ENCODE assay signal across 8 cellular contexts in the genomic region with DNA sequence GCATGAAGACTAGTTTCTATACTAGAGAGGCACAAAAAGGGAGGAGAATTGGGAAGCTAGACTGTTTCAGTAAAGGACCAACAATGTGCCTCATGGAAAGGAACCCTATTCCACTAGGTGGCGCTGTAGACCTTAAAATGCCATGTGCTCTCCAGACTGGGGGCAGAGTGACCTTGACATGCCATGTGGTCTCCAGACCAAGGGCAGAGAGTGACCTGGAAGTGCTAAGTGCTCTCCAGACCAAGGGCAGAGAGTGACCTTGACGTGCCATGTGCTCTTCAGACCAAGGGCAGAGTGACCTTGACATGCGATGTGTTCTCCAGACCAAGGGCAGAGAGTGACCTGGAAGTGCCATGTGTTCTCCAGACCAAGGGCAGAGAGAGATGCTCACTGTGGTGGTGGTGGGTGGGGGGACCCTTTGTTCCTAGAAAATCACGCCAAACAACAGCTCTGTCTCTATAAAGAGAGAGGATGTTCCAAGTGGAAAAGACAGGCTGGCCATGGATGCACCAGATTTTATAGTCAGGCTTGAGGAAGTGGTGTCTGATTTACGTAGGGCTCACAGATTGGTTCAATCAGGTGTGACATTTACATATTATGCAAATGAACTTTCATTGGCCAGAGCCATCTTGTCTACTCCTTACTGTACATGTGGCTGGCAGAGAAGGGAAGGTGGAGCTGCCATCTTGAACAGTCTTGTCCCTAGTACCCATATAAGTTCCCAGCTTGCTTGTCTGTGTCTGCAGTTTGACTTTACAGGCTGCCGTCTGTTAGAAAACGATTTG.
DNase-seq lines count a peak whose midpoint lies in the region; ATAC-seq and TF ChIP-seq lines count a peak whose summit lies in the region.

No MANE protein-coding gene starts in this region.

- no peaks in the 10 kb centered on the region for H3K27me3 ChIP-seq in left lung

- H3K27ac ChIP-seq in VCaP (no peak overlapping the region), left lung (no peak overlapping the region)

- ATAC-seq in GM19023 (IDR thresholded peaks at IDR 0.05; ENCODE audit: unreplicated experiment) (peak; percentile 69), left lung (peak; percentile 55)

- intact Hi-C loops in left lung (cut with DNase I): no loop called here

- H3K4me1 ChIP-seq in left lung: no peaks in the 10 kb centered on the region

- H3K36me3 ChIP-seq in left lung: no peaks in the 10 kb centered on the region

- no peaks in the 10 kb centered on the region for H3K9me3 ChIP-seq in left lung

- H3K4me3 ChIP-seq in left lung: no peak overlapping the region

- peak; percentile 69 for TF ChIP-seq CTCF in VCaP (conservative IDR thresholded peaks at IDR 0.05)
- peak; percentile 37 to 46 for TF ChIP-seq CTCF in left lung (IDR thresholded peaks at IDR 0.05)

- peak; percentile 8 for DNase-seq in DMS 273 treated with DMSO at 0.1 percent for 48 hours (lab: John Stamatoyannopoulos, UW)
- DNase-seq in MV-4-11 (lab: John Stamatoyannopoulos, UW): peak; percentile 26
- DNase-seq in left lung: no peak
- no peak for DNase-seq in NOMO-1 treated with DMSO at 0.1 percent for 48 hours (lab: John Stamatoyannopoulos, UW; ENCODE audit: unreplicated experiment)
- DNase-seq in hepatic stellate cell (ENCODE audit: low spot score): no peak
- no peak for DNase-seq in activated naive CD4-positive, alpha-beta T cell treated with Interleukin-2 at 50 U/mL for 16 hours

Comparison
In these comparisons a context has a peak if more than half of its experiments do, and no peak if none do; other contexts are left out.
1. DNase-seq: peak in DMS 273 treated with DMSO at 0.1 percent for 48 hours (single experiment) and MV-4-11 (single experiment); none in left lung (0 of 2), NOMO-1 treated with DMSO at 0.1 percent for 48 hours (single experiment), hepatic stellate cell (single experiment) and activated naive CD4-positive, alpha-beta T cell treated with Interleukin-2 at 50 U/mL for 16 hours (single experiment).